Comparison of ENCODE assay signal across 19 cellular contexts in the genomic region with DNA sequence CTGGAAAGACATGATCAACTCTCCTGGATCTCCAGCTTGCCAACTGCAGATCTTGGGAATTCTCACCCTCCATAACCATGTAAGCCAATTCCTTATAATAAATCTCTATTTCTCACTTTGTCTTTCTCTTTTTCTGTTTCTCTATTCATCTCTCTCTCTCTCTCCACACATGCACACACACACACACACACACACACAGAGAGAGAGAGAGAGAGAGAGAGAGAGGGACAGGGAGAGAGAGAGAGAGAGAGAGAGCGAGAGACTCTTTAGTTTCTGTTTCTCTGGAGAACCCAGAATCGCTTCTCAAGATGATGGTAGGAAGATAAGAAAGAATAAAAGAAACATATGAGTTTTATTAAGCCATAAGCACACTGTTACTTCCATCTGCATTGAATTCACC.
"Had no signal": no experiment of that assay in that cellular context is flagged by ENCODE, and none has a peak within 500 bp of the region (broad histone marks: within the 10 kb centered on the region; RNA-seq: fewer than 3 reads in every experiment).

No MANE protein-coding gene starts in this region.

- H3K27me3 Mint-ChIP-seq: memory B cell; natural killer cell treated with Interleukin-12 subunit alpha and Interleukin-12 subunit beta and Interleukin-15 and Interleukin-18, amount 100 ng/mL, for 72 hours; progenitor cell of endocrine pancreas had no signal

- H3K4me2 ChIP-seq: hepatocyte had no signal

- H3K4me1 Mint-ChIP-seq: memory B cell had no signal

- H3K27ac ChIP-seq: hepatocyte, left ventricle myocardium inferior, lower lobe of right lung, pancreas had no signal

- H3K4me3 Mint-ChIP-seq: memory B cell; natural killer cell treated with Interleukin-12 subunit alpha and Interleukin-12 subunit beta and Interleukin-15 and Interleukin-18, amount 100 ng/mL, for 72 hours had no signal

- H3K27me3 ChIP-seq: hepatocyte, pancreas had no signal

- ATAC-seq: left cardiac atrium; lower lobe of right lung; natural killer cell treated with Interleukin-12 subunit alpha and Interleukin-12 subunit beta and Interleukin-15 and Interleukin-18, amount 100 ng/mL, for 72 hours; pancreas; right cardiac atrium had no signal

- H3K79me2 ChIP-seq: hepatocyte had no signal

- H3K27ac Mint-ChIP-seq: memory B cell; natural killer cell treated with Interleukin-12 subunit alpha and Interleukin-12 subunit beta and Interleukin-15 and Interleukin-18, amount 100 ng/mL, for 72 hours; progenitor cell of endocrine pancreas had no signal

- H3K36me3 ChIP-seq: left ventricle myocardium inferior, lower lobe of right lung, pancreas had no signal

- H3K4me3 ChIP-seq: hepatocyte, left ventricle myocardium inferior, lower lobe of right lung, pancreas had no signal

- DNase-seq: dermis blood vessel endothelial cell; foreskin melanocyte; head of caudate nucleus; kidney; left cardiac atrium; left ventricle myocardium inferior; lower lobe of right lung; midbrain; occipital lobe; pancreas; right cardiac atrium; small intestine; stimulated activated CD4-positive, alpha-beta T cell treated with anti-CD3 and anti-CD28 coated beads, Interleukin-12 subunit alpha, Interleukin-12 subunit beta, amount 100 ng/mL, for 4 hours; stimulated activated naive CD4-positive, alpha-beta T cell treated with Interleukin-2 at 50 U/mL for 16 hours; trophoblast cell had no signal

- H3K4me1 ChIP-seq: left ventricle myocardium inferior, lower lobe of right lung, pancreas had no signal

- H2AFZ ChIP-seq: hepatocyte had no signal

- H3K36me3 Mint-ChIP-seq: memory B cell; natural killer cell treated with Interleukin-12 subunit alpha and Interleukin-12 subunit beta and Interleukin-15 and Interleukin-18, amount 100 ng/mL, for 72 hours had no signal

- H3K9me3 ChIP-seq: lower lobe of right lung, pancreas had no signal
